In the genomic region with DNA sequence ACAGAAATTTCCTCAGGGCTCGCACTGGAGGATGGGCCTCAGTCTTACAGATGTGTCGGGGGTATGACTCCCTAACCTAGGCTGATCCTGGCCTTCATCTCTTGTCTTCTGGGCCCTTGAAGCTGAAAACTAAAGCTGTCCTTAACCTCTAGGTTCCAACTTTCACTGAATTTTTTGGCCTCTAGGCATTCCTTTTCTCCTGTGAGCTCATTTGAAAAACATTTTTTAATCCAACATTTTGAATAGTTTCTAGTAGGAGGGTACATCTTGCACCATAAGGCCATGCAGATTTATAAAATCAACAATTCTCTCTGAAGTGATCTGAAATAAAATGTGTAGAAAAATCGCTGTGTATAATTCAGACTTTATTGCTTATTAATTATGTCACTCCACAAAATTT, we compare ENCODE assay signal across 26 cellular contexts. TPM values are rescaled to one million over a fixed set of nuclear protein-coding genes. Genes with fewer than 3 reads are reported as not detected.
DNase-seq lines count a peak whose midpoint lies in the region; TF ChIP-seq lines count a peak whose summit lies in the region.
"Had no signal": no experiment of that assay in that cellular context is flagged by ENCODE, and none has a peak within 500 bp of the region (broad histone marks: within the 10 kb centered on the region; RNA-seq: fewer than 3 reads in every experiment).

No MANE protein-coding gene starts in this region.

- TF ChIP-seq EP300 in esophagus muscularis mucosa (IDR thresholded peaks at IDR 0.05), result no peak
- no peak for TF ChIP-seq EP300 in transverse colon (IDR thresholded peaks at IDR 0.05; ENCODE audit: low read depth)

- in situ Hi-C loops in transverse colon (cut with MboI; ENCODE audit: low pct_ligation_motif_present in 1 of 4, low pct_unique_long_range_greater_than_20kb in 1 of 4, low sequenced_read_pairs in 3 of 4), result no loop called here

- TF ChIP-seq POLR2A in esophagus muscularis mucosa (IDR thresholded peaks at IDR 0.05; ENCODE audit: low read depth), result no peak
- TF ChIP-seq POLR2A in transverse colon (IDR thresholded peaks at IDR 0.05), result no peak

- DNase-seq in AG10803 (ENCODE audit: low read depth) (peak; percentile 58), NCI-H226 (peak; percentile 8), esophagus muscularis mucosa (ENCODE audit: extremely low spot score) (no peak), osteocyte (ENCODE audit: extremely low spot score, unreplicated experiment) (no peak), NCI-H2171 treated with DMSO at 0.1 percent for 48 hours (lab: John Stamatoyannopoulos, UW) (no peak), NCI-H2107 treated with DMSO at 0.1 percent for 48 hours (lab: John Stamatoyannopoulos, UW; ENCODE audit: unreplicated experiment) (no peak), NOMO-1 treated with dmso at 0.1 percent for 144 hours (lab: John Stamatoyannopoulos, UW; ENCODE audit: unreplicated experiment) (no peak), transverse colon (no peak)
- DNase-seq: activated CD4-positive, alpha-beta T cell treated with anti-CD3 and anti-CD28 coated beads for 1 hour; activated CD8-positive, alpha-beta T cell treated with anti-CD3 and anti-CD28 coated beads, Interleukin-2, amount 10 ng/mL, durations not matched to agents 7 days and 5 days; activated effector memory CD4-positive, alpha-beta T cell treated with Interleukin-2 at 50 U/mL for 16 hours; activated naive CD8-positive, alpha-beta T cell treated with anti-CD3 and anti-CD28 coated beads for 36 hours; CD8-positive, alpha-beta memory T cell; effector CD4-positive, alpha-beta T cell; foreskin keratinocyte; heart right ventricle; NCI-H1105; NCI-H1930; NCI-H82; T-helper 2 cell had no signal

- H3K36me3 Mint-ChIP-seq in osteocyte (ENCODE audit: unreplicated experiment), result peaks cover 10% of the 10 kb centered on the region

- intact Hi-C loops in esophagus muscularis mucosa (cut with DNase I), result no loop called here
- intact Hi-C loops in transverse colon (cut with DNase I; ENCODE audit: low total_unique reads), result no loop called here

- H3K4me1 Mint-ChIP-seq in osteocyte (ENCODE audit: unreplicated experiment), result peaks cover 45% of the 10 kb centered on the region
- H3K4me1 Mint-ChIP-seq: B cell had no signal

- H3K9me3 Mint-ChIP-seq in osteocyte (ENCODE audit: unreplicated experiment), result no peaks in the 10 kb centered on the region
- H3K9me3 Mint-ChIP-seq: activated naive CD8-positive, alpha-beta T cell treated with anti-CD3 and anti-CD28 coated beads for 36 hours; CD8-positive, alpha-beta memory T cell; stimulated activated naive CD8-positive, alpha-beta T cell treated with anti-CD3 and anti-CD28 coated beads, Interleukin-15, Interleukin-2, amounts not matched to agents 100 ng/mL and 50 ng/mL, for 24 hours had no signal

- TF ChIP-seq CTCF in AG10803 (conservative IDR thresholded peaks at IDR 0.05; ENCODE audit: low read length) (no peak), esophagus muscularis mucosa (IDR thresholded peaks at IDR 0.05) (no peak), osteocyte (IDR thresholded peaks at IDR 0.05) (no peak), transverse colon (IDR thresholded peaks at IDR 0.05) (no peak)

- 63% methylated on average over 3 of the region's 3 CpGs for WGBS in esophagus muscularis mucosa
- 81 to 85% methylated on average over 3 of the region's 3 CpGs for WGBS in transverse colon (ENCODE audit: low coverage in 1 of 2), 2 donors

- H3K27ac ChIP-seq in esophagus muscularis mucosa (replicated peaks in 1 of 4), result peak overlapping the region; percentile 53 to 71 (median 68)
- no peak overlapping the region for H3K27ac ChIP-seq in transverse colon
- H3K27ac ChIP-seq: foreskin keratinocyte, heart right ventricle, prostate gland, RWPE1 had no signal

- H3K4me3 ChIP-seq in AG10803 (ENCODE audit: low read length) (no peak overlapping the region), esophagus muscularis mucosa (no peak overlapping the region), transverse colon (no peak overlapping the region)
- H3K4me3 ChIP-seq: A549, heart right ventricle, prostate gland, tibial nerve had no signal

- H3K27ac Mint-ChIP-seq in osteocyte (ENCODE audit: unreplicated experiment), result peak overlapping the region; percentile 93
- H3K27ac Mint-ChIP-seq: activated CD8-positive, alpha-beta T cell treated with anti-CD3 and anti-CD28 coated beads, Interleukin-2, amount 10 ng/mL, durations not matched to agents 7 days and 5 days; activated naive CD8-positive, alpha-beta T cell treated with anti-CD3 and anti-CD28 coated beads for 36 hours; B cell; CD8-positive, alpha-beta memory T cell; stimulated activated naive CD8-positive, alpha-beta T cell treated with anti-CD3 and anti-CD28 coated beads, Interleukin-15, Interleukin-2, amounts not matched to agents 100 ng/mL and 50 ng/mL, for 24 hours had no signal

- H3K4me1 ChIP-seq in esophagus muscularis mucosa, result peaks cover 0 to 34% (median 25%) of the 10 kb centered on the region in 4 donors
- H3K4me1 ChIP-seq in transverse colon, result peaks cover 0 to 9% (median 2%) of the 10 kb centered on the region in 4 donors
- H3K4me1 ChIP-seq: prostate gland had no signal

- H3K27me3 ChIP-seq in esophagus muscularis mucosa, result no peaks in the 10 kb centered on the region
- H3K27me3 ChIP-seq in transverse colon, result no peaks in the 10 kb centered on the region
- H3K27me3 ChIP-seq: foreskin keratinocyte, heart right ventricle, tibial nerve had no signal

- H3K36me3 ChIP-seq in esophagus muscularis mucosa, result peaks cover under 1 to 24% (median 11%) of the 10 kb centered on the region in 4 donors
- peaks cover 0 to 4% (median 0%) of the 10 kb centered on the region in 4 donors for H3K36me3 ChIP-seq in transverse colon
- H3K36me3 ChIP-seq: prostate gland had no signal

- H3K27me3 Mint-ChIP-seq in osteocyte (ENCODE audit: unreplicated experiment), result no peaks in the 10 kb centered on the region
- H3K27me3 Mint-ChIP-seq: activated naive CD8-positive, alpha-beta T cell treated with anti-CD3 and anti-CD28 coated beads for 36 hours; B cell; stimulated activated naive CD8-positive, alpha-beta T cell treated with anti-CD3 and anti-CD28 coated beads, Interleukin-15, Interleukin-2, amounts not matched to agents 100 ng/mL and 50 ng/mL, for 24 hours had no signal

- H3K9me3 ChIP-seq in esophagus muscularis mucosa (no peaks in the 10 kb centered on the region), transverse colon (no peaks in the 10 kb centered on the region)
- H3K9me3 ChIP-seq: A549, heart right ventricle, prostate gland, tibial nerve had no signal

- no peak overlapping the region for H3K4me3 Mint-ChIP-seq in osteocyte (ENCODE audit: unreplicated experiment)
- H3K4me3 Mint-ChIP-seq: activated CD8-positive, alpha-beta T cell treated with anti-CD3 and anti-CD28 coated beads, Interleukin-2, amount 10 ng/mL, durations not matched to agents 7 days and 5 days; activated naive CD8-positive, alpha-beta T cell treated with anti-CD3 and anti-CD28 coated beads for 36 hours; B cell; CD8-positive, alpha-beta memory T cell; stimulated activated naive CD8-positive, alpha-beta T cell treated with anti-CD3 and anti-CD28 coated beads, Interleukin-15, Interleukin-2, amounts not matched to agents 100 ng/mL and 50 ng/mL, for 24 hours had no signal

RNA-seq across cellular contexts. Expression of gene RWDD4, which starts 19.7 kb away (rescaled TPM):
- total RNA-seq in esophagus muscularis mucosa (10 to 100 TPM; 30.5 to 40.3 (median 30.9) TPM), osteocyte (19.3 and 20.6 TPM in 2 replicates), transverse colon (10 to 100 TPM in 2 of 4 donors, 1 to 10 TPM in 2; 4.1 to 16.9 (median 11.6) TPM)

RNA-seq across cellular contexts. Expression of gene TRAPPC11, which starts 19.8 kb away (rescaled TPM):
- total RNA-seq in esophagus muscularis mucosa (10 to 100 TPM; 35.6 to 42.8 (median 39.7) TPM), osteocyte (37.3 and 43.0 TPM in 2 replicates), transverse colon (10 to 100 TPM; 47.8 to 61.1 (median 52.1) TPM)

Comparison
In these comparisons a context has a peak if more than half of its experiments do, and no peak if none do; other contexts are left out.
1. DNase-seq: peak in AG10803 (single experiment) and NCI-H226 (single experiment); none in esophagus muscularis mucosa (single experiment), osteocyte (single experiment), NCI-H2171 treated with DMSO at 0.1 percent for 48 hours (single experiment), NCI-H2107 treated with DMSO at 0.1 percent for 48 hours (single experiment), NOMO-1 treated with dmso at 0.1 percent for 144 hours (single experiment) and transverse colon (single experiment).
2. H3K27ac ChIP-seq: peak in esophagus muscularis mucosa (4 of 4); none in transverse colon (0 of 4).